Comparison of ENCODE assay signal across 1 cellular context in genomic region chr18:48934708-48935432, GRCh38.
TF ChIP-seq lines count a peak whose summit lies in the region.

No MANE protein-coding gene starts in this region.

TF ChIP-seq in GM12878, 131 proteins besides CTCF, POLR2A, EP300 and RAD21 (continued from another document and continues in another):
- TF ChIP-seq MAX (IDR thresholded peaks at IDR 0.05; ENCODE audit: low read depth, low read length) (no peak), HCFC1 (IDR thresholded peaks at IDR 0.05; ENCODE audit: low read length) (no peak), RUNX3 (IDR thresholded peaks at IDR 0.05; ENCODE audit: low read length) (peak; percentile 82), YY1 (IDR thresholded peaks at IDR 0.05; ENCODE audit: low read depth, low read length) (peak; percentile 53; the same call in 1 of the 2 replicates), MEF2B (IDR thresholded peaks at IDR 0.05; ENCODE audit: partially characterized antibody, poor library complexity, severe bottlenecking) (peak; percentile 69), SKIL (IDR thresholded peaks at IDR 0.05; ENCODE audit: low read depth, poor library complexity, severe bottlenecking) (no peak), SREBF1 (IDR thresholded peaks at IDR 0.05; ENCODE audit: low read length) (no peak), TARDBP (IDR thresholded peaks at IDR 0.05; ENCODE audit: borderline replicate concordance) (no peak), E2F8 (IDR thresholded peaks at IDR 0.05; ENCODE audit: low read depth, partially characterized antibody) (no peak), NKRF (conservative IDR thresholded peaks at IDR 0.05) (no peak), TBL1XR1 (IDR thresholded peaks at IDR 0.05; ENCODE audit: low read depth, low read length) (peak; percentile 50; the same call in 1 of the 2 replicates), ZNF687 (IDR thresholded peaks at IDR 0.05) (0 out of 2 replicates have a peak, but pooled peaks have one; percentile 52), NFIC (IDR thresholded peaks at IDR 0.05; ENCODE audit: low read depth, low read length) (peak; percentile 86), ZNF384 (IDR thresholded peaks at IDR 0.05; ENCODE audit: borderline replicate concordance, low read depth, low read length) (peak; percentile 70), E4F1 (IDR thresholded peaks at IDR 0.05; ENCODE audit: borderline replicate concordance, partially characterized antibody) (no peak), EGR1 (IDR thresholded peaks at IDR 0.05; ENCODE audit: borderline replicate concordance in 1 of 2, low read depth in 2 of 2, low read length in 2 of 2) (no peak), ZZZ3 (IDR thresholded peaks at IDR 0.05; ENCODE audit: control insufficient read depth, insufficient read length, low read depth) (no peak), IKZF1 (conservative IDR thresholded peaks at IDR 0.05) (peak; percentile 76), SMAD1 (IDR thresholded peaks at IDR 0.05; ENCODE audit: low read depth, partially characterized antibody) (no peak), BCL3 (IDR thresholded peaks at IDR 0.05; ENCODE audit: borderline replicate concordance, insufficient read depth, low read depth, low read length, poor library complexity, severe bottlenecking) (no peak), KDM1A (IDR thresholded peaks at IDR 0.05; ENCODE audit: borderline replicate concordance) (no peak), ATF7 (IDR thresholded peaks at IDR 0.05; ENCODE audit: low read depth) (peak; percentile 89), DPF2 (IDR thresholded peaks at IDR 0.05) (no peak; the same call in 1 of the 2 replicates), PRDM15 (CRISPR knock-in tag; IDR thresholded peaks at IDR 0.05) (no peak), ZNF207 (IDR thresholded peaks at IDR 0.05; ENCODE audit: borderline replicate concordance) (no peak), CHD1 (IDR thresholded peaks at IDR 0.05; ENCODE audit: low read depth, low read length) (no peak), MLLT1 (IDR thresholded peaks at IDR 0.05) (peak; percentile 50), FOXK2 (IDR thresholded peaks at IDR 0.05) (no peak), IKZF2 (IDR thresholded peaks at IDR 0.05) (peak; percentile 74 to 79; a peak in 2 of 4 replicates), YBX1 (IDR thresholded peaks at IDR 0.05) (no peak), BACH1 (IDR thresholded peaks at IDR 0.05; ENCODE audit: borderline replicate concordance) (0 out of 2 replicates have a peak, but pooled peaks have one; percentile 37), FOXM1 (IDR thresholded peaks at IDR 0.05; ENCODE audit: low read depth, low read length) (peak; percentile 60; the same call in 1 of the 2 replicates), HDAC6 (IDR thresholded peaks at IDR 0.05; ENCODE audit: unreplicated experiment) (no peak), SUZ12 (IDR thresholded peaks at IDR 0.05; ENCODE audit: unreplicated experiment) (no peak), POLR2AphosphoS5 (IDR thresholded peaks at IDR 0.05; ENCODE audit: low read length) (no peak), STAT1 (conservative IDR thresholded peaks at IDR 0.05) (no peak), TCF12 (IDR thresholded peaks at IDR 0.05; ENCODE audit: low read depth, low read length) (no peak), TCF3 (IDR thresholded peaks at IDR 0.05; ENCODE audit: borderline replicate concordance, insufficient read depth, low read depth, low read length) (no peak), SMC3 (IDR thresholded peaks at IDR 0.05; ENCODE audit: borderline replicate concordance, low read length) (no peak), TCF7 (IDR thresholded peaks at IDR 0.05; ENCODE audit: borderline replicate concordance) (no peak), RFX5 (IDR thresholded peaks at IDR 0.05; ENCODE audit: low read depth, low read length) (no peak)
